Comparison of ENCODE assay signal across 3 cellular contexts in genomic region chr22:21946262-21946925, GRCh38.
A peak's percentile ranks its signal among the peaks of the same experiment; 100 is the strongest.
TF ChIP-seq lines count a peak whose summit lies in the region.

No MANE protein-coding gene starts in this region.

TF ChIP-seq in GM23338, 12 proteins besides CTCF, POLR2A, EP300 and RAD21:
- TF ChIP-seq STAT1 (IDR thresholded peaks at IDR 0.05; ENCODE audit: unreplicated experiment) (no peak), EZH2 (IDR thresholded peaks at IDR 0.05; ENCODE audit: low read depth, unreplicated experiment) (no peak)
TF ChIP-seq in GM23338: peak in this region for 0.

TF ChIP-seq in K562, 482 proteins besides CTCF, POLR2A, EP300 and RAD21 (continues in another document):
- TF ChIP-seq, protein P1, sequence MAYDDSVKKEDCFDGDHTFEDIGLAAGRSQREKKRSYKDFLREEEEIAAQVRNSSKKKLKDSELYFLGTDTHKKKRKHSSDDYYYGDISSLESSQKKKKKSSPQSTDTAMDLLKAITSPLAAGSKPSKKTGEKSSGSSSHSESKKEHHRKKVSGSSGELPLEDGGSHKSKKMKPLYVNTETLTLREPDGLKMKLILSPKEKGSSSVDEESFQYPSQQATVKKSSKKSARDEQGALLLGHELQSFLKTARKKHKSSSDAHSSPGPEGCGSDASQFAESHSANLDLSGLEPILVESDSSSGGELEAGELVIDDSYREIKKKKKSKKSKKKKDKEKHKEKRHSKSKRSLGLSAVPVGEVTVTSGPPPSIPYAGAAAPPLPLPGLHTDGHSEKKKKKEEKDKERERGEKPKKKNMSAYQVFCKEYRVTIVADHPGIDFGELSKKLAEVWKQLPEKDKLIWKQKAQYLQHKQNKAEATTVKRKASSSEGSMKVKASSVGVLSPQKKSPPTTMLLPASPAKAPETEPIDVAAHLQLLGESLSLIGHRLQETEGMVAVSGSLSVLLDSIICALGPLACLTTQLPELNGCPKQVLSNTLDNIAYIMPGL (CRISPR knock-in tag; IDR thresholded peaks at IDR 0.05), result peak; percentile 44; the same call in 1 of the 2 replicates
- TF ChIP-seq, protein P2, sequence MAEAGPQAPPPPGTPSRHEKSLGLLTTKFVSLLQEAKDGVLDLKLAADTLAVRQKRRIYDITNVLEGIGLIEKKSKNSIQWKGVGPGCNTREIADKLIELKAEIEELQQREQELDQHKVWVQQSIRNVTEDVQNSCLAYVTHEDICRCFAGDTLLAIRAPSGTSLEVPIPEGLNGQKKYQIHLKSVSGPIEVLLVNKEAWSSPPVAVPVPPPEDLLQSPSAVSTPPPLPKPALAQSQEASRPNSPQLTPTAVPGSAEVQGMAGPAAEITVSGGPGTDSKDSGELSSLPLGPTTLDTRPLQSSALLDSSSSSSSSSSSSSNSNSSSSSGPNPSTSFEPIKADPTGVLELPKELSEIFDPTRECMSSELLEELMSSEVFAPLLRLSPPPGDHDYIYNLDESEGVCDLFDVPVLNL (CRISPR knock-in tag; IDR thresholded peaks at IDR 0.05; ENCODE audit: low read depth), result no peak
- TF ChIP-seq, protein P3, sequence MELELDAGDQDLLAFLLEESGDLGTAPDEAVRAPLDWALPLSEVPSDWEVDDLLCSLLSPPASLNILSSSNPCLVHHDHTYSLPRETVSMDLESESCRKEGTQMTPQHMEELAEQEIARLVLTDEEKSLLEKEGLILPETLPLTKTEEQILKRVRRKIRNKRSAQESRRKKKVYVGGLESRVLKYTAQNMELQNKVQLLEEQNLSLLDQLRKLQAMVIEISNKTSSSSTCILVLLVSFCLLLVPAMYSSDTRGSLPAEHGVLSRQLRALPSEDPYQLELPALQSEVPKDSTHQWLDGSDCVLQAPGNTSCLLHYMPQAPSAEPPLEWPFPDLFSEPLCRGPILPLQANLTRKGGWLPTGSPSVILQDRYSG (tag; conservative IDR thresholded peaks at IDR 0.05; ENCODE audit: low read depth), result no peak
- TF ChIP-seq, protein P4, sequence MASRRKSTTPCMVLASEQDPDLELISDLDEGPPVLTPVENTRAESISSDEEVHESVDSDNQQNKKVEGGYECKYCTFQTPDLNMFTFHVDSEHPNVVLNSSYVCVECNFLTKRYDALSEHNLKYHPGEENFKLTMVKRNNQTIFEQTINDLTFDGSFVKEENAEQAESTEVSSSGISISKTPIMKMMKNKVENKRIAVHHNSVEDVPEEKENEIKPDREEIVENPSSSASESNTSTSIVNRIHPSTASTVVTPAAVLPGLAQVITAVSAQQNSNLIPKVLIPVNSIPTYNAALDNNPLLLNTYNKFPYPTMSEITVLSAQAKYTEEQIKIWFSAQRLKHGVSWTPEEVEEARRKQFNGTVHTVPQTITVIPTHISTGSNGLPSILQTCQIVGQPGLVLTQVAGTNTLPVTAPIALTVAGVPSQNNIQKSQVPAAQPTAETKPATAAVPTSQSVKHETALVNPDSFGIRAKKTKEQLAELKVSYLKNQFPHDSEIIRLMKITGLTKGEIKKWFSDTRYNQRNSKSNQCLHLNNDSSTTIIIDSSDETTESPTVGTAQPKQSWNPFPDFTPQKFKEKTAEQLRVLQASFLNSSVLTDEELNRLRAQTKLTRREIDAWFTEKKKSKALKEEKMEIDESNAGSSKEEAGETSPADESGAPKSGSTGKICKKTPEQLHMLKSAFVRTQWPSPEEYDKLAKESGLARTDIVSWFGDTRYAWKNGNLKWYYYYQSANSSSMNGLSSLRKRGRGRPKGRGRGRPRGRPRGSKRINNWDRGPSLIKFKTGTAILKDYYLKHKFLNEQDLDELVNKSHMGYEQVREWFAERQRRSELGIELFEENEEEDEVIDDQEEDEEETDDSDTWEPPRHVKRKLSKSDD (conservative IDR thresholded peaks at IDR 0.05; ENCODE audit: low read length), result no peak
- TF ChIP-seq MLX (CRISPR knock-in tag; conservative IDR thresholded peaks at IDR 0.05) (peak in 1 of 2 experiments; percentile 50; a peak in 1 of 4 replicates), XRCC3 (IDR thresholded peaks at IDR 0.05) (no peak), NR2F6 (CRISPR knock-in tag; IDR thresholded peaks at IDR 0.05) (no peak), MAFK (IDR thresholded peaks at IDR 0.05; ENCODE audit: low read length) (no peak), HLTF (IDR thresholded peaks at IDR 0.05) (no peak), RFX5 (IDR thresholded peaks at IDR 0.05; ENCODE audit: low read depth, low read length) (0 out of 2 replicates have a peak, but pooled peaks have one; percentile 42), ZBTB1 (CRISPR knock-in tag; IDR thresholded peaks at IDR 0.05; ENCODE audit: borderline replicate concordance, low read depth) (no peak), ZKSCAN1 (IDR thresholded peaks at IDR 0.05; ENCODE audit: low read depth, low read length) (peak; percentile 6; the same call in 1 of the 2 replicates), KLF13 (tag; IDR thresholded peaks at IDR 0.05; ENCODE audit: borderline replicate concordance, low read depth) (peak; percentile 5; the same call in 1 of the 2 replicates), TCF7L2 (IDR thresholded peaks at IDR 0.05; ENCODE audit: low read depth, low read length) (0 out of 2 replicates have a peak, but pooled peaks have one; percentile 6), ZZZ3 (IDR thresholded peaks at IDR 0.05) (no peak), ZNF696 (CRISPR knock-in tag; conservative IDR thresholded peaks at IDR 0.05) (no peak), HDAC8 (tag; IDR thresholded peaks at IDR 0.05) (no peak), CHD2 (IDR thresholded peaks at IDR 0.05; ENCODE audit: low read depth, low read length) (0 out of 2 replicates have a peak, but pooled peaks have one; percentile 3), CBX1 (IDR thresholded peaks at IDR 0.05; ENCODE audit: low read depth) (no peak), SREBF1 (IDR thresholded peaks at IDR 0.05; ENCODE audit: borderline replicate concordance, low read depth, low read length) (0 out of 2 replicates have a peak, but pooled peaks have one; percentile 31), HDAC6 (IDR thresholded peaks at IDR 0.05; ENCODE audit: low read depth, low read length) (no peak)
- TF ChIP-seq, protein P5, sequence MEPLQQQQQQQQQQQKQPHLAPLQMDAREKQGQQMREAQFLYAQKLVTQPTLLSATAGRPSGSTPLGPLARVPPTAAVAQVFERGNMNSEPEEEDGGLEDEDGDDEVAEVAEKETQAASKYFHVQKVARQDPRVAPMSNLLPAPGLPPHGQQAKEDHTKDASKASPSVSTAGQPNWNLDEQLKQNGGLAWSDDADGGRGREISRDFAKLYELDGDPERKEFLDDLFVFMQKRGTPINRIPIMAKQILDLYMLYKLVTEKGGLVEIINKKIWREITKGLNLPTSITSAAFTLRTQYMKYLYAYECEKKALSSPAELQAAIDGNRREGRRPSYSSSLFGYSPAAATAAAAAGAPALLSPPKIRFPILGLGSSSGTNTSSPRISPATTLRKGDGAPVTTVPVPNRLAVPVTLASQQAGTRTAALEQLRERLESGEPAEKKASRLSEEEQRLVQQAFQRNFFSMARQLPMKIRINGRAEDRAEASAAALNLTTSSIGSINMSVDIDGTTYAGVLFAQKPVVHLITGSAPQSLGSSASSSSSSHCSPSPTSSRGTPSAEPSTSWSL (CRISPR knock-in tag; IDR thresholded peaks at IDR 0.05; ENCODE audit: borderline replicate concordance), result no peak

TF ChIP-seq in GM12891, 5 proteins besides CTCF, POLR2A, EP300 and RAD21:
- TF ChIP-seq PAX5 (IDR thresholded peaks at IDR 0.05; ENCODE audit: insufficient read depth, low read length, severe bottlenecking) (no peak), POU2F2 (IDR thresholded peaks at IDR 0.05; ENCODE audit: low read depth, low read length) (no peak), SPI1 (IDR thresholded peaks at IDR 0.05; ENCODE audit: low read depth, low read length) (no peak), TAF1 (IDR thresholded peaks at IDR 0.05; ENCODE audit: low read depth, low read length) (no peak), POLR2AphosphoS5 (IDR thresholded peaks at IDR 0.05; ENCODE audit: low read depth, low read length) (no peak)
